In the genomic region with DNA sequence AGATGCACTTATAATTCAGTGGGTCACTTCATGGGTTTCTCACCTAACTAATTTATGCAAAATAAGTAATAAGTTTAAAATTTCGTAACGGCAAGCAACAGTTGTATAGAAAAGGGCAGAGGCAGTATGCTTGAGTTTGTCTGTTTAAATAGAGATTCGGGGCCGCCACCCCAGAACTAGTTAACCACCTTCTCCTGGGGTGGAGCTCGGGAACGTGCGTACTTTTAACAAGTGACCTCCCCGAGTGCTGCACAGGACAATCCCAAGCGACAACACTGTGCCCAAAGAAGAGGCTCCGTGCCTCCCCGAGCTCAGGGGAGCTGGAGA, we compare ENCODE assay signal across 8 cellular contexts. TPM values are rescaled to one million over a fixed set of nuclear protein-coding genes. Genes with fewer than 3 reads are reported as not detected.
DNase-seq lines count a peak whose midpoint lies in the region; FAIRE-seq and TF ChIP-seq lines count a peak whose summit lies in the region.

No MANE protein-coding gene starts in this region.

- FAIRE-seq in kidney (lab: Jason Lieb, UNC), result no peak

- H3K9me3 ChIP-seq in kidney (ENCODE audit: control insufficient read depth in 1 of 2, low read length in 2 of 2), result no peaks in the 10 kb centered on the region

- H3K4me1 ChIP-seq in kidney (ENCODE audit: control insufficient read depth in 1 of 2, insufficient read depth in 1 of 2, low read depth in 1 of 2, low read length in 2 of 2), result peaks cover 0 to 3% of the 10 kb centered on the region in 2 donors

- H3K36me3 ChIP-seq in kidney (ENCODE audit: control insufficient read depth in 1 of 2, insufficient read depth in 2 of 2, low read length in 2 of 2), result peaks cover 5 to 14% of the 10 kb centered on the region in 2 donors

- no peak for DNase-seq in activated CD4-positive, alpha-beta T cell treated with anti-CD3 and anti-CD28 coated beads, Interleukin-2, amount 10 ng/mL, durations not matched to agents 24 days and 14 days
- no peak for DNase-seq in activated CD4-positive, alpha-beta T cell treated with anti-CD3 and anti-CD28 coated beads for 1 hour
- no peak for DNase-seq in activated T-helper 2 cell treated with anti-CD3 and anti-CD28 coated beads, Interferon-gamma antibody, Interleukin-2, Interleukin-4, amounts not matched to agents 10 μg/mL and 5 μg/mL and 100 μg/mL, durations not matched to agents 14 hours and 24 hours and 36 hours (ENCODE audit: low spot score)
- no peak for DNase-seq in kidney
- no peak for DNase-seq in C1 segment of cervical spinal cord (lab: John Stamatoyannopoulos, UW)
- no peak for DNase-seq in stimulated activated CD4-positive, alpha-beta T cell treated with anti-CD3 and anti-CD28 coated beads, Interleukin-1b, Interleukin-23, amount 100 ng/mL, for 48 hours
- DNase-seq in T1000 (lab: John Stamatoyannopoulos, UW), result no peak

- intact Hi-C loops in activated CD4-positive, alpha-beta T cell treated with anti-CD3 and anti-CD28 coated beads, Interleukin-2, amount 10 ng/mL, durations not matched to agents 24 days and 14 days (cut with micrococcal nuclease), result loop anchor here (2.0 kb wide), 5 partner anchors 52 to 620 kb away; no protein-coding TSS in a partner anchor
- intact Hi-C loops in activated T-helper 2 cell treated with anti-CD3 and anti-CD28 coated beads, Interferon-gamma antibody, Interleukin-2, Interleukin-4, amounts not matched to agents 10 μg/mL and 5 μg/mL and 100 μg/mL, durations not matched to agents 14 hours and 24 hours and 36 hours (cut with micrococcal nuclease), result loop anchor here (1.0 to 2.0 kb wide), 5 partner anchors 52 to 582 kb away; no protein-coding TSS in a partner anchor
- intact Hi-C loops in kidney (cut with DNase I), result no loop called here

- H3K36me3 Mint-ChIP-seq in activated CD4-positive, alpha-beta T cell treated with anti-CD3 and anti-CD28 coated beads, Interleukin-2, amount 10 ng/mL, durations not matched to agents 24 days and 14 days (ENCODE audit: low read depth), result peaks cover 34% of the 10 kb centered on the region
- H3K36me3 Mint-ChIP-seq in activated T-helper 2 cell treated with anti-CD3 and anti-CD28 coated beads, Interferon-gamma antibody, Interleukin-2, Interleukin-4, amounts not matched to agents 10 μg/mL and 5 μg/mL and 100 μg/mL, durations not matched to agents 14 hours and 24 hours and 36 hours (ENCODE audit: low read depth), result peaks cover 45% of the 10 kb centered on the region

- H3K9ac ChIP-seq in kidney (ENCODE audit: low read length in 2 of 2), result peak overlapping the region; percentile 71 to 85

- no peak for TF ChIP-seq CTCF in kidney (IDR thresholded peaks at IDR 0.05; ENCODE audit: borderline replicate concordance, extremely low read depth, insufficient read depth)

- peaks cover 7% of the 10 kb centered on the region for H3K9me3 Mint-ChIP-seq in activated CD4-positive, alpha-beta T cell treated with anti-CD3 and anti-CD28 coated beads, Interleukin-2, amount 10 ng/mL, durations not matched to agents 24 days and 14 days
- H3K9me3 Mint-ChIP-seq in activated T-helper 2 cell treated with anti-CD3 and anti-CD28 coated beads, Interferon-gamma antibody, Interleukin-2, Interleukin-4, amounts not matched to agents 10 μg/mL and 5 μg/mL and 100 μg/mL, durations not matched to agents 14 hours and 24 hours and 36 hours, result peaks cover 5% of the 10 kb centered on the region

- H3K4me3 ChIP-seq in kidney (ENCODE audit: low read length in 2 of 2), result peak overlapping the region; percentile 90 to 97

- peak overlapping the region; percentile 97 for H3K4me3 Mint-ChIP-seq in activated CD4-positive, alpha-beta T cell treated with anti-CD3 and anti-CD28 coated beads, Interleukin-2, amount 10 ng/mL, durations not matched to agents 24 days and 14 days
- peak overlapping the region; percentile 96 for H3K4me3 Mint-ChIP-seq in activated T-helper 2 cell treated with anti-CD3 and anti-CD28 coated beads, Interferon-gamma antibody, Interleukin-2, Interleukin-4, amounts not matched to agents 10 μg/mL and 5 μg/mL and 100 μg/mL, durations not matched to agents 14 hours and 24 hours and 36 hours (ENCODE audit: low read depth)

- H3K4me1 Mint-ChIP-seq in activated CD4-positive, alpha-beta T cell treated with anti-CD3 and anti-CD28 coated beads, Interleukin-2, amount 10 ng/mL, durations not matched to agents 24 days and 14 days, result peaks cover 48% of the 10 kb centered on the region
- peaks cover 47% of the 10 kb centered on the region for H3K4me1 Mint-ChIP-seq in activated T-helper 2 cell treated with anti-CD3 and anti-CD28 coated beads, Interferon-gamma antibody, Interleukin-2, Interleukin-4, amounts not matched to agents 10 μg/mL and 5 μg/mL and 100 μg/mL, durations not matched to agents 14 hours and 24 hours and 36 hours (ENCODE audit: low read depth)

- peak overlapping the region; percentile 85 to 88 for H3K27ac ChIP-seq in kidney (ENCODE audit: low read depth in 2 of 2, low read length in 2 of 2)
- H3K27ac ChIP-seq in temporal lobe (ENCODE audit: low read depth, low read length), result peak overlapping the region; percentile 8

- peak overlapping the region; percentile 96 for H3K27ac Mint-ChIP-seq in activated CD4-positive, alpha-beta T cell treated with anti-CD3 and anti-CD28 coated beads, Interleukin-2, amount 10 ng/mL, durations not matched to agents 24 days and 14 days
- peak overlapping the region; percentile 92 for H3K27ac Mint-ChIP-seq in activated T-helper 2 cell treated with anti-CD3 and anti-CD28 coated beads, Interferon-gamma antibody, Interleukin-2, Interleukin-4, amounts not matched to agents 10 μg/mL and 5 μg/mL and 100 μg/mL, durations not matched to agents 14 hours and 24 hours and 36 hours

- no peaks in the 10 kb centered on the region for H3K27me3 Mint-ChIP-seq in activated CD4-positive, alpha-beta T cell treated with anti-CD3 and anti-CD28 coated beads, Interleukin-2, amount 10 ng/mL, durations not matched to agents 24 days and 14 days
- no peaks in the 10 kb centered on the region for H3K27me3 Mint-ChIP-seq in activated T-helper 2 cell treated with anti-CD3 and anti-CD28 coated beads, Interferon-gamma antibody, Interleukin-2, Interleukin-4, amounts not matched to agents 10 μg/mL and 5 μg/mL and 100 μg/mL, durations not matched to agents 14 hours and 24 hours and 36 hours (ENCODE audit: low read depth)

RNA-seq across cellular contexts. Expression of a gene that starts 0.4 kb away (rescaled TPM):
- total RNA-seq in activated CD4-positive, alpha-beta T cell treated with anti-CD3 and anti-CD28 coated beads, Interleukin-2, amount 10 ng/mL, durations not matched to agents 24 days and 14 days, result 151 and 153 TPM in 2 replicates
- total RNA-seq in activated T-helper 2 cell treated with anti-CD3 and anti-CD28 coated beads, Interferon-gamma antibody, Interleukin-2, Interleukin-4, amounts not matched to agents 10 μg/mL and 5 μg/mL and 100 μg/mL, durations not matched to agents 14 hours and 24 hours and 36 hours, result 193 and 197 TPM in 2 replicates
- total RNA-seq in kidney (132 TPM), temporal lobe (68.4 TPM)
- 150 TPM for polyA plus RNA-seq in kidney (ENCODE audit: insufficient read depth, low read depth, low replicate concordance)
